In the genomic region with DNA sequence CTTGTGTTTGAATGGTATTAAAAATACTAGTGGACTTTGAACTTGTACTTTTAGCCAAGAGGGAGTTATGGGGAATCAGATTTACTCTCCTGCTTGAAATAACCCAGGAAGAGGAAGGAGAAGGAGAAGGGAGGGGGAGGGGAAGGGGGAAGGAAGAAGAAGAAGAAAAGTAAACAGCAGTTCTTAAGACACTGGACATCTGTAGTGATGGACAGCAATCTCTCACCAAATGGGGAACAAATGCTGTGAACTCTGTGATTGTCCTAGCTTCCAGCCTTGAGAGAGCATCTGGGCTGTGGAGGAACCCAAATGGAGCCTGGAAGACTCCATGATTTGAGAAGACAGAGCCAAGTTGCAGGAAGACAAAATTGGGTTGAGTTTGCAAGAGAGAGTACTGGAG, we compare ENCODE assay signal across 28 cellular contexts.
"Had no signal": no experiment of that assay in that cellular context is flagged by ENCODE, and none has a peak within 500 bp of the region (broad histone marks: within the 10 kb centered on the region; RNA-seq: fewer than 3 reads in every experiment).

No MANE protein-coding gene starts in this region.

- H3K9me3 Mint-ChIP-seq: activated CD8-positive, alpha-beta T cell treated with anti-CD3 and anti-CD28 coated beads for 36 hours; activated naive CD4-positive, alpha-beta T cell treated with anti-CD3 and anti-CD28 coated beads, Interleukin-2, amount 10 ng/mL, durations not matched to agents 7 days and 5 days; activated naive CD8-positive, alpha-beta T cell treated with anti-CD3 and anti-CD28 coated beads, Interleukin-2, amount 10 ng/mL, durations not matched to agents 7 days and 5 days; activated T-cell treated with anti-CD3 and anti-CD28 coated beads, Interleukin-2, amount 50 U/mL, for 72 hours; activated T-helper 2 cell treated with anti-CD3 and anti-CD28 coated beads, Interferon-gamma antibody, Interleukin-2, Interleukin-4, amounts not matched to agents 10 μg/mL and 5 μg/mL and 100 μg/mL, durations not matched to agents 14 hours and 24 hours and 36 hours had no signal

- H3K27ac ChIP-seq: adrenal gland, Peyer's patch, RWPE1 had no signal

- H3K27me3 ChIP-seq: adrenal gland, Peyer's patch had no signal

- ATAC-seq: activated CD8-positive, alpha-beta T cell treated with anti-CD3 and anti-CD28 coated beads for 36 hours; activated T-cell treated with anti-CD3 and anti-CD28 coated beads, Interleukin-2, amount 50 U/mL, for 72 hours; T-helper 17 cell had no signal

- H3K4me1 ChIP-seq: adrenal gland, Peyer's patch had no signal

- H3K27ac Mint-ChIP-seq: activated CD8-positive, alpha-beta T cell treated with anti-CD3 and anti-CD28 coated beads for 36 hours; activated naive CD4-positive, alpha-beta T cell treated with anti-CD3 and anti-CD28 coated beads, Interleukin-2, amount 10 ng/mL, durations not matched to agents 7 days and 5 days; activated naive CD8-positive, alpha-beta T cell treated with anti-CD3 and anti-CD28 coated beads, Interleukin-2, amount 10 ng/mL, durations not matched to agents 7 days and 5 days; activated T-cell treated with anti-CD3 and anti-CD28 coated beads, Interleukin-2, amount 50 U/mL, for 72 hours; activated T-helper 2 cell treated with anti-CD3 and anti-CD28 coated beads, Interferon-gamma antibody, Interleukin-2, Interleukin-4, amounts not matched to agents 10 μg/mL and 5 μg/mL and 100 μg/mL, durations not matched to agents 14 hours and 24 hours and 36 hours; T-helper 17 cell had no signal

- H3K9me3 ChIP-seq: adrenal gland, Peyer's patch had no signal

- H3K4me3 ChIP-seq: adrenal gland, Peyer's patch had no signal

- FAIRE-seq: TTC549 had no signal

- DNase-seq: activated CD4-positive, alpha-beta T cell treated with anti-CD3 and anti-CD28 coated beads, Interleukin-2, amount 50 U/mL, for 1 hour; activated CD4-positive, CD25-positive, alpha-beta regulatory T cell; activated CD8-positive, alpha-beta memory T cell treated with anti-CD3 and anti-CD28 coated beads, Interleukin-2, amount 50 U/mL, for 4 hours; activated CD8-positive, alpha-beta T cell treated with anti-CD3 and anti-CD28 coated beads for 36 hours; activated gamma-delta T cell treated with Interleukin-2 at 50 U/mL for 16 hours; activated naive CD4-positive, alpha-beta T cell treated with anti-CD3 and anti-CD28 coated beads, Interleukin-2, amount 10 ng/mL, durations not matched to agents 7 days and 5 days; activated naive CD8-positive, alpha-beta T cell treated with anti-CD3 and anti-CD28 coated beads, Interleukin-2, amount 10 ng/mL, durations not matched to agents 7 days and 5 days; activated T-cell treated with anti-CD3 and anti-CD28 coated beads, Interleukin-2, amount 50 U/mL, for 72 hours; adrenal gland; anterior cingulate cortex; central memory CD4-positive, alpha-beta T cell; Kasumi-1; KBM-7; NCI-H1105 treated with DMSO at 0.1 percent for 48 hours; NCI-H1436 treated with DMSO at 0.1 percent for 48 hours; NCI-H187; NCI-H2081; NCI-H510A treated with DMSO at 0.1 percent for 48 hours; NCI-H69; NK-92 treated with Interleukin-12 subunit alpha and Interleukin-12 subunit beta, amount 100 ng/mL, for 24 hours; OCI-M1; Peyer's patch; SHP77 treated with DMSO at 0.1 percent for 48 hours; T-helper 17 cell; T-helper 9 cell had no signal
